In genomic region chr19:5003781-5004180, GRCh38 we compare ENCODE assay signal across 22 cellular contexts.
"Had no signal": no experiment of that assay in that cellular context is flagged by ENCODE, and none has a peak within 500 bp of the region (broad histone marks: within the 10 kb centered on the region; RNA-seq: fewer than 3 reads in every experiment).

No MANE protein-coding gene starts in this region.

- H3K4me3 Mint-ChIP-seq: activated B cell treated with CpG ODN at 0.5 μM for 24 hours; activated CD4-positive, alpha-beta T cell treated with anti-CD3 and anti-CD28 coated beads for 36 hours; activated naive CD4-positive, alpha-beta T cell treated with anti-CD3 and anti-CD28 coated beads for 36 hours; activated naive CD8-positive, alpha-beta T cell treated with anti-CD3 and anti-CD28 coated beads, Interleukin-2, amount 10 ng/mL, durations not matched to agents 7 days and 5 days; central memory CD8-positive, alpha-beta T cell; effector memory CD8-positive, alpha-beta T cell; natural killer cell had no signal

- H3K36me3 ChIP-seq: brain microvascular endothelial cell, colonic mucosa, gastrocnemius medialis had no signal

- H3K36me3 Mint-ChIP-seq: natural killer cell had no signal

- H3K27ac Mint-ChIP-seq: activated B cell treated with CpG ODN at 0.5 μM for 24 hours; activated CD4-positive, alpha-beta T cell treated with anti-CD3 and anti-CD28 coated beads for 36 hours; activated naive CD4-positive, alpha-beta T cell treated with anti-CD3 and anti-CD28 coated beads for 36 hours; activated naive CD8-positive, alpha-beta T cell treated with anti-CD3 and anti-CD28 coated beads, Interleukin-2, amount 10 ng/mL, durations not matched to agents 7 days and 5 days; progenitor cell of endocrine pancreas had no signal

- H3K9me3 ChIP-seq: colonic mucosa, gastrocnemius medialis had no signal

- DNase-seq: activated B cell treated with CpG ODN at 0.5 μM for 24 hours; activated CD4-positive, alpha-beta T cell treated with anti-CD3 and anti-CD28 coated beads for 36 hours; activated CD4-positive, alpha-beta T cell treated with anti-CD3 and anti-CD28 coated beads, Interleukin-2, amount 50 U/mL, for 4 hours; activated naive CD4-positive, alpha-beta T cell treated with anti-CD3 and anti-CD28 coated beads for 36 hours; activated naive CD8-positive, alpha-beta T cell treated with anti-CD3 and anti-CD28 coated beads, Interleukin-2, amount 10 ng/mL, durations not matched to agents 7 days and 5 days; activated T-cell treated with anti-CD3 and anti-CD28 coated beads, Interleukin-2, amount 50 U/mL, for 48 hours; brain microvascular endothelial cell; colonic mucosa; dorsolateral prefrontal cortex; effector memory CD8-positive, alpha-beta T cell; gastrocnemius medialis; hypothalamus; midbrain; natural killer cell; occipital lobe; spleen; stimulated activated CD4-positive, alpha-beta T cell treated with anti-CD3 and anti-CD28 coated beads, Interleukin-4, amount 100 ng/mL, for 1 hour; stimulated activated naive CD4-positive, alpha-beta T cell treated with Interleukin-2 at 50 U/mL for 16 hours; T-helper 9 cell had no signal

- H3K27me3 Mint-ChIP-seq: activated B cell treated with CpG ODN at 0.5 μM for 24 hours; activated CD4-positive, alpha-beta T cell treated with anti-CD3 and anti-CD28 coated beads for 36 hours; activated naive CD8-positive, alpha-beta T cell treated with anti-CD3 and anti-CD28 coated beads, Interleukin-2, amount 10 ng/mL, durations not matched to agents 7 days and 5 days; central memory CD8-positive, alpha-beta T cell; effector memory CD8-positive, alpha-beta T cell; progenitor cell of endocrine pancreas had no signal

- ATAC-seq: activated CD4-positive, alpha-beta T cell treated with anti-CD3 and anti-CD28 coated beads for 36 hours; effector memory CD8-positive, alpha-beta T cell; gastrocnemius medialis; natural killer cell had no signal

- H3K27me3 ChIP-seq: brain microvascular endothelial cell, colonic mucosa, dorsolateral prefrontal cortex, esophagus muscularis mucosa, gastrocnemius medialis, spleen had no signal

- H3K9me3 Mint-ChIP-seq: activated naive CD4-positive, alpha-beta T cell treated with anti-CD3 and anti-CD28 coated beads for 36 hours; central memory CD8-positive, alpha-beta T cell; effector memory CD8-positive, alpha-beta T cell; natural killer cell had no signal

- H3K4me3 ChIP-seq: colonic mucosa, dorsolateral prefrontal cortex, esophagus muscularis mucosa, gastrocnemius medialis, spleen had no signal

- H3K27ac ChIP-seq: brain microvascular endothelial cell, colonic mucosa, esophagus muscularis mucosa, gastrocnemius medialis, spleen had no signal
